ENCODE assay signal across 13 cellular contexts in the genomic region with DNA sequence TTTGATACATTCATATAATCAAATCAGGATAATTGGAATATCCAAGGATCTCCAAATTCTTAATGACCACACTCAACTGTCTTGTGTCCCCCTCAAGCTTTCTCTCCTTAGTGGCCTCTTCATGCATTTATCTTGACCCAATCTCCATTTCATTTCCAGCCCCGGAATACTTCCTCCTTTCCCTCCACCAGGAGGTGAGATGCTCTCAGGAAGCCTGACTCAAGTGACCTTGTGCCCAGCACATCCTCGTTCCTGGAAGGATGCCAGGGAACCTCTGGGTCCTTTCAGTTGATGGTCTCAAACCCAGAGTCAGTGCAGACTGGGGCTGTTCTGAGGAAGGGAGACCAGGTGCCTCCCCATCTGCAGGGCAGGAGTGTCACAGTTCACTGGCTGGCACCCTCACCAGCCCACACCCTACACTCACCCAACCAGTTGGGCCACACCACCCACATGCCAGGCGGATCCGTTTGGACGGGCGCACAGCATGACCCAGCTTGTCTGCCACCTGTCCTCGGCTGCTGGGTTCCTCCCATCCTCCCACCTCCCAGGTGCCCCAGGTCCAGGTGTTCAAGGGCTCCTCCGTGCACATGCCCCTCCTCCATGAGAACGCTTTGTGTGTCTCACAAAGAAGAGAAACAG. TPM values are rescaled to one million over a fixed set of nuclear protein-coding genes. Genes with fewer than 3 reads are reported as not detected.
A peak's percentile ranks its signal among the peaks of the same experiment; 100 is the strongest.
DNase-seq lines count a peak whose midpoint lies in the region; ATAC-seq and TF ChIP-seq lines count a peak whose summit lies in the region.
"Had no signal": no experiment of that assay in that cellular context is flagged by ENCODE, and none has a peak within 500 bp of the region (broad histone marks: within the 10 kb centered on the region; RNA-seq: fewer than 3 reads in every experiment).

No MANE protein-coding gene starts in this region.

- TF ChIP-seq POLR2A in stomach (IDR thresholded peaks at IDR 0.05) = no peak

- peaks cover 0 to 9% (median 0%) of the 10 kb centered on the region in 3 donors for H3K27me3 ChIP-seq in stomach
- H3K27me3 ChIP-seq: cardiac muscle cell, right atrium auricular region had no signal

- no peaks in the 10 kb centered on the region for H3K9me3 ChIP-seq in stomach
- H3K9me3 ChIP-seq: right atrium auricular region had no signal

- H3K36me3 ChIP-seq in stomach = no peaks in the 10 kb centered on the region
- H3K36me3 ChIP-seq: cardiac muscle cell, right atrium auricular region had no signal

- H3K4me3 ChIP-seq in stomach = no peak overlapping the region
- H3K4me3 ChIP-seq: cardiac muscle cell, right atrium auricular region had no signal

- 25 to 48% (median 28%) methylated on average over 9 of the region's 9 CpGs for WGBS in stomach, 5 donors

- ATAC-seq in HG03280 (IDR thresholded peaks at IDR 0.05; ENCODE audit: unreplicated experiment) = no peak
- ATAC-seq: T-cell had no signal

- intact Hi-C loops in stomach (cut with DNase I; ENCODE audit: low total_unique reads) = no loop called here

- peaks cover 0 to 24% (median 11%) of the 10 kb centered on the region in 4 donors for H3K4me1 ChIP-seq in stomach

- TF ChIP-seq EP300 in stomach (IDR thresholded peaks at IDR 0.05) = no peak

- DNase-seq in NCI-H1417 (lab: John Stamatoyannopoulos, UW) = peak in 2 of 3 experiments; percentile 5 to 26
- DNase-seq in NCI-H1417 treated with DMSO at 0.1 percent for 48 hours (lab: John Stamatoyannopoulos, UW) = no peak
- DNase-seq in NCI-H69 (lab: John Stamatoyannopoulos, UW) = peak; percentile 34
- DNase-seq in germinal center (ENCODE audit: low spot score) = peak; percentile 28
- DNase-seq in stomach = peak; percentile 79
- no peak for DNase-seq in NCI-H1092 treated with DMSO at 0.1 percent for 48 hours (lab: John Stamatoyannopoulos, UW)
- DNase-seq in NCI-H2081 (lab: John Stamatoyannopoulos, UW) = no peak
- DNase-seq: activated CD4-positive, alpha-beta T cell treated with anti-CD3 and anti-CD28 coated beads, Interleukin-2, amount 10 ng/mL, durations not matched to agents 7 days and 5 days; activated gamma-delta T cell; T-cell had no signal

- no peak for TF ChIP-seq CTCF in stomach (IDR thresholded peaks at IDR 0.05)

- peak overlapping the region in 1 of 5 donors; percentile 17 for H3K27ac ChIP-seq in stomach
- H3K27ac ChIP-seq: cardiac muscle cell, right atrium auricular region had no signal

RNA-seq across cellular contexts. Expression of gene EMP2, which starts 14.0 kb away (rescaled TPM):
- 10 to 100 TPM; 24.5 to 57.6 (median 43.3) TPM for total RNA-seq in stomach
- 10 to 100 TPM; 10.7 to 60.9 (median 11.7) TPM for polyA plus RNA-seq in stomach
- total RNA-seq: activated CD4-positive, alpha-beta T cell treated with anti-CD3 and anti-CD28 coated beads, Interleukin-2, amount 10 ng/mL, durations not matched to agents 7 days and 5 days had no signal

Comparison
In these comparisons a context has a peak if more than half of its experiments do, and no peak if none do; other contexts are left out.
1. DNase-seq: peak in NCI-H1417 (2 of 3), NCI-H69 (single experiment), germinal center (single experiment) and stomach (single experiment); none in NCI-H1417 treated with DMSO at 0.1 percent for 48 hours (single experiment), NCI-H1092 treated with DMSO at 0.1 percent for 48 hours (single experiment) and NCI-H2081 (0 of 2).